1 cellular context compared by ENCODE assay signal in genomic region chr12:103102225-103102744, GRCh38.
A peak's percentile ranks its signal among the peaks of the same experiment; 100 is the strongest.
TF ChIP-seq lines count a peak whose summit lies in the region.

No MANE protein-coding gene starts in this region.

TF ChIP-seq in GM12878, 131 proteins besides CTCF, POLR2A, EP300 and RAD21 (continued from another document and continues in another):
- TF ChIP-seq CUX1 (IDR thresholded peaks at IDR 0.05; ENCODE audit: insufficient replicate concordance, low read depth, low read length) (no peak), ZNF217 (IDR thresholded peaks at IDR 0.05) (peak; percentile 60), NFIC (IDR thresholded peaks at IDR 0.05; ENCODE audit: low read depth, low read length) (peak; percentile 96), ZZZ3 (IDR thresholded peaks at IDR 0.05; ENCODE audit: control insufficient read depth, insufficient read length, low read depth) (no peak), YY1 (IDR thresholded peaks at IDR 0.05; ENCODE audit: low read depth, low read length) (no peak), TARDBP (IDR thresholded peaks at IDR 0.05; ENCODE audit: borderline replicate concordance) (no peak; the same call in 1 of the 2 replicates), SUPT20H (IDR thresholded peaks at IDR 0.05; ENCODE audit: borderline replicate concordance, control insufficient read depth, low read depth, low read length) (no peak), DPF2 (IDR thresholded peaks at IDR 0.05) (peak; percentile 79), MXI1 (IDR thresholded peaks at IDR 0.05; ENCODE audit: low read depth, low read length) (no peak), PBX3 (IDR thresholded peaks at IDR 0.05; ENCODE audit: insufficient replicate concordance, low read depth, low read length) (no peak), SREBF1 (IDR thresholded peaks at IDR 0.05; ENCODE audit: low read length) (no peak), ATF3 (IDR thresholded peaks at IDR 0.05; ENCODE audit: borderline replicate concordance, extremely low read depth, low read depth, low read length) (no peak), CHD4 (IDR thresholded peaks at IDR 0.05) (no peak), POU2F2 (IDR thresholded peaks at IDR 0.05; ENCODE audit: borderline replicate concordance, low read depth, low read length) (no peak), STAT1 (conservative IDR thresholded peaks at IDR 0.05) (no peak), ZNF24 (IDR thresholded peaks at IDR 0.05) (0 out of 2 replicates have a peak, but pooled peaks have one; percentile 37), RELB (IDR thresholded peaks at IDR 0.05; ENCODE audit: low read depth) (peak; percentile 92), BCL11A (IDR thresholded peaks at IDR 0.05; ENCODE audit: low read depth, low read length) (peak; percentile 80; the same call in 1 of the 2 replicates), ELK1 (IDR thresholded peaks at IDR 0.05; ENCODE audit: low read depth, low read length) (no peak), SUZ12 (IDR thresholded peaks at IDR 0.05; ENCODE audit: unreplicated experiment) (no peak), GATAD2B (conservative IDR thresholded peaks at IDR 0.05; ENCODE audit: low read depth) (no peak), EED (IDR thresholded peaks at IDR 0.05; ENCODE audit: low read depth) (peak; percentile 92), STAT3 (IDR thresholded peaks at IDR 0.05; ENCODE audit: low read depth, low read length) (no peak; the same call in 1 of the 2 replicates), SIX5 (IDR thresholded peaks at IDR 0.05; ENCODE audit: low read depth, low read length, severe bottlenecking) (no peak), USF1 (IDR thresholded peaks at IDR 0.05; ENCODE audit: borderline replicate concordance, extremely low read length, insufficient read depth, low read depth, low read length) (no peak), REST (IDR thresholded peaks at IDR 0.05; ENCODE audit: low read depth, low read length) (no peak), IKZF1 (conservative IDR thresholded peaks at IDR 0.05) (peak; percentile 87), SKIL (IDR thresholded peaks at IDR 0.05; ENCODE audit: low read depth, poor library complexity, severe bottlenecking) (peak; percentile 88), NR2C1 (IDR thresholded peaks at IDR 0.05) (no peak), TCF12 (IDR thresholded peaks at IDR 0.05; ENCODE audit: low read depth, low read length) (no peak), CBX3 (IDR thresholded peaks at IDR 0.05; ENCODE audit: borderline replicate concordance, low read depth) (no peak), BACH1 (IDR thresholded peaks at IDR 0.05; ENCODE audit: borderline replicate concordance) (peak; percentile 73; the same call in 1 of the 2 replicates), HSF1 (IDR thresholded peaks at IDR 0.05; ENCODE audit: low read depth, low read length) (no peak), MYC (IDR thresholded peaks at IDR 0.05; ENCODE audit: insufficient read depth, insufficient read length, insufficient replicate concordance, low read length, severe bottlenecking) (no peak), BHLHE40 (IDR thresholded peaks at IDR 0.05; ENCODE audit: borderline replicate concordance in 1 of 2, low read depth in 2 of 2, low read length in 1 of 2) (peak in 1 of 2 experiments; percentile 34; a peak in 1 of 4 replicates), YBX1 (IDR thresholded peaks at IDR 0.05) (no peak), CEBPB (IDR thresholded peaks at IDR 0.05; ENCODE audit: borderline replicate concordance in 1 of 2, low read depth in 2 of 2, low read length in 2 of 2) (peak in 1 of 2 experiments; percentile 82; a peak in 1 of 4 replicates), IKZF2 (IDR thresholded peaks at IDR 0.05) (peak; percentile 92 to 94), MTA2 (IDR thresholded peaks at IDR 0.05; ENCODE audit: low read depth) (peak; percentile 86), JUNB (IDR thresholded peaks at IDR 0.05) (peak; percentile 90), NBN (IDR thresholded peaks at IDR 0.05) (0 out of 2 replicates have a peak, but pooled peaks have one; percentile 22), JUND (IDR thresholded peaks at IDR 0.05; ENCODE audit: low read depth, low read length) (no peak), MLLT1 (IDR thresholded peaks at IDR 0.05) (no peak), ZNF207 (IDR thresholded peaks at IDR 0.05; ENCODE audit: borderline replicate concordance) (no peak)
